9 cellular contexts compared by ENCODE assay signal in the genomic region with DNA sequence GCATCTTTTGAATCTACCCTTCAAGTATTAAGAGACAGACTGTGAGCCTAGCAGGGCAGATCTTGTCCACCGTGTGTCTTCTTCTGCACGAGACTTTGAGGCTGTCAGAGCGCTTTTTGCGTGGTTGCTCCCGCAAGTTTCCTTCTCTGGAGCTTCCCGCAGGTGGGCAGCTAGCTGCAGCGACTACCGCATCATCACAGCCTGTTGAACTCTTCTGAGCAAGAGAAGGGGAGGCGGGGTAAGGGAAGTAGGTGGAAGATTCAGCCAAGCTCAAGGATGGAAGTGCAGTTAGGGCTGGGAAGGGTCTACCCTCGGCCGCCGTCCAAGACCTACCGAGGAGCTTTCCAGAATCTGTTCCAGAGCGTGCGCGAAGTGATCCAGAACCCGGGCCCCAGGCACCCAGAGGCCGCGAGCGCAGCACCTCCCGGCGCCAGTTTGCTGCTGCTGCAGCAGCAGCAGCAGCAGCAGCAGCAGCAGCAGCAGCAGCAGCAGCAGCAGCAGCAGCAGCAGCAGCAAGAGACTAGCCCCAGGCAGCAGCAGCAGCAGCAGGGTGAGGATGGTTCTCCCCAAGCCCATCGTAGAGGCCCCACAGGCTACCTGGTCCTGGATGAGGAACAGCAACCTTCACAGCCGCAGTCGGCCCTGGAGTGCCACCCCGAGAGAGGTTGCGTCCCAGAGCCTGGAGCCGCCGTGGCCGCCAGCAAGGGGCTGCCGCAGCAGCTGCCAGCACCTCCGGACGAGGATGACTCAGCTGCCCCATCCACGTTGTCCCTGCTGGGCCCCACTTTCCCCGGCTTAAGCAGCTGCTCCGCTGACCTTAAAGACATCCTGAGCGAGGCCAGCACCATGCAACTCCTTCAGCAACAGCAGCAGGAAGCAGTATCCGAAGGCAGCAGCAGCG. TPM values are rescaled to one million over a fixed set of nuclear protein-coding genes. Genes with fewer than 3 reads are reported as not detected.
A peak's percentile ranks its signal among the peaks of the same experiment; 100 is the strongest.
DNase-seq lines count a peak whose midpoint lies in the region; ATAC-seq and TF ChIP-seq lines count a peak whose summit lies in the region.
"Had no signal": no experiment of that assay in that cellular context is flagged by ENCODE, and none has a peak within 500 bp of the region (broad histone marks: within the 10 kb centered on the region; RNA-seq: fewer than 3 reads in every experiment).

No MANE protein-coding gene starts in this region.

- H3K9ac ChIP-seq in iPS-15b (ENCODE audit: low read depth, low read length), result peak overlapping the region; percentile 47

- no peaks in the 10 kb centered on the region for H3K9me3 ChIP-seq in ascending aorta
- H3K9me3 ChIP-seq in iPS-15b (ENCODE audit: control insufficient read depth, insufficient read depth, low read length), result no peaks in the 10 kb centered on the region

- peak overlapping the region; percentile 42 to 68 for H3K4me3 ChIP-seq in ascending aorta
- peak overlapping the region; percentile 61 for H3K4me3 ChIP-seq in iPS-15b (ENCODE audit: low read depth, low read length)

- intact Hi-C loops in ascending aorta (cut with DNase I), result loop anchor here (5.0 to 10.0 kb wide), 2 partner anchors 240 to 952 kb away; a partner anchor contains a TSS

- DNase-seq in HK-2 (ENCODE audit: unreplicated experiment), result peak; percentile 20
- no peak for DNase-seq in ascending aorta (ENCODE audit: low spot score in 2 of 2)
- peak; percentile 3 for DNase-seq in stimulated activated naive CD8-positive, alpha-beta T cell treated with anti-CD3 and anti-CD28 coated beads, Interleukin-15, Interleukin-2, amounts not matched to agents 100 U/mL and 50 U/mL, for 24 hours
- no peak for DNase-seq in NCI-H2081 treated with DMSO at 0.1 percent for 48 hours (lab: John Stamatoyannopoulos, UW)
- DNase-seq in pons (ENCODE audit: low spot score), result no peak

- TF ChIP-seq CTCF in ascending aorta (IDR thresholded peaks at IDR 0.05), result peak in 1 of 3 experiments; percentile 9

- peak overlapping the region; percentile 79 for H3K27ac ChIP-seq in ascending aorta

- no peak for ATAC-seq in stimulated activated naive CD8-positive, alpha-beta T cell treated with anti-CD3 and anti-CD28 coated beads, Interleukin-15, Interleukin-2, amounts not matched to agents 100 U/mL and 50 U/mL, for 24 hours
- ATAC-seq in GM21717 (IDR thresholded peaks at IDR 0.05; ENCODE audit: unreplicated experiment), result no peak
- ATAC-seq in HG02610 (IDR thresholded peaks at IDR 0.05; ENCODE audit: unreplicated experiment), result no peak

- H3K27me3 ChIP-seq in ascending aorta (no peaks in the 10 kb centered on the region), iPS-15b (ENCODE audit: control insufficient read depth, insufficient read depth, low read length) (peaks cover 11% of the 10 kb centered on the region)

- H3K36me3 ChIP-seq in ascending aorta, result no peaks in the 10 kb centered on the region
- no peaks in the 10 kb centered on the region for H3K36me3 ChIP-seq in iPS-15b (ENCODE audit: control insufficient read depth, insufficient read depth, low read length)

- H3K4me1 ChIP-seq in ascending aorta (no peaks in the 10 kb centered on the region), iPS-15b (ENCODE audit: control insufficient read depth, insufficient read depth, low read length) (peaks cover 3% of the 10 kb centered on the region)

RNA-seq across cellular contexts. Expression of a gene that starts 1.3 kb away (rescaled TPM):
- total RNA-seq in ascending aorta, result 16.3 TPM
- total RNA-seq: activated CD8-positive, alpha-beta memory T cell treated with anti-CD3 and anti-CD28 coated beads for 36 hours had no signal

Comparison
In these comparisons a context has a peak if more than half of its experiments do, and no peak if none do; other contexts are left out.
1. DNase-seq: peak in HK-2 (single experiment) and stimulated activated naive CD8-positive, alpha-beta T cell treated with anti-CD3 and anti-CD28 coated beads, Interleukin-15, Interleukin-2, amounts not matched to agents 100 U/mL and 50 U/mL, for 24 hours (single experiment); none in ascending aorta (0 of 2), NCI-H2081 treated with DMSO at 0.1 percent for 48 hours (single experiment) and pons (single experiment).